9 cellular contexts compared by ENCODE assay signal in the genomic region with DNA sequence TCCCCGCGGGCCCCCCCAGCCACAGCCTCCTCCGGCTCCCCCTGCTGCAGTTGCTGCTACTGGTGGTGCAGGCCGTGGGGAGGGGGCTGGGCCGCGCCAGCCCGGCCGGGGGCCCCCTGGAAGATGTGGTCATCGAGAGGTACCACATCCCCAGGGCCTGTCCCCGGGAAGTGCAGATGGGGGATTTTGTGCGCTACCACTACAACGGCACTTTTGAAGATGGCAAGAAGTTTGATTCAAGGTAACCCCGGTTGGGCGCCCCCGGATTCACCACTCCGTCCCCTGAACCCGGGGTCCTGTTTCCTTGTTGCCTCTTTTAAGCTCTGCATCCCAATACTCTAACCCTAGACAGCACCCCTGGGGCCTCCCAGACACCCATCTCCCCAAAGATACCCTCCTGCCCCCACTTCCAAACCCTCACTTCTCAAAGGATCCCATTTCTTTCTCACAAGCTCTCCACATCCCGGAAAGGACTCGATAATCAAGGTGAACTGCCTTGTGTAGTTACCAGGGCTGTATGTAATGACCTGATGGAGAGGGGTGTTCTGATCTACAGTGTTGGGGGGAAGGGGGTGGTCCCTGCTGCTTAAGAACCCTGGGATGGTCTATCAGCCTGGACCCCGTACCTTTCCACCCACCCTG. TPM values are rescaled to one million over a fixed set of nuclear protein-coding genes. Genes with fewer than 3 reads are reported as not detected.
A peak's percentile ranks its signal among the peaks of the same experiment; 100 is the strongest.
DNase-seq lines count a peak whose midpoint lies in the region; ATAC-seq, FAIRE-seq and TF ChIP-seq lines count a peak whose summit lies in the region.
"Had no signal": no experiment of that assay in that cellular context is flagged by ENCODE, and none has a peak within 500 bp of the region (broad histone marks: within the 10 kb centered on the region; RNA-seq: fewer than 3 reads in every experiment).

No MANE protein-coding gene starts in this region.

- POLR2A ChIA-PET in HCT116 (lab: Charles Lee) (interaction anchor here (2.7 kb wide), 1 partner anchor 27 kb away, joined by 11 read pairs; a partner anchor contains a TSS), WTC11 (lab: Charles Lee) (interaction anchor here (1.0 to 4.3 kb wide), 4 partner anchors 28 to 124 kb away, joined by 3 to 62 read pairs (median 6); a partner anchor contains a TSS)

- no peak for FAIRE-seq in kidney (lab: Jason Lieb, UNC)

- H3K36me3 ChIP-seq in HCT116 (ENCODE audit: control insufficient read depth in 1 of 2, insufficient read depth in 2 of 2, low read length in 2 of 2) (no peaks in the 10 kb centered on the region; a peak in 1 of 4 replicates), hepatocyte (replicated peaks; ENCODE audit: insufficient read depth, low read depth) (no peaks in the 10 kb centered on the region), kidney (ENCODE audit: control insufficient read depth in 1 of 2, insufficient read depth in 2 of 2, low read length in 2 of 2) (no peaks in the 10 kb centered on the region)

- H4K20me1 ChIP-seq in HCT116 (ENCODE audit: insufficient read depth) (no peaks in the 10 kb centered on the region), hepatocyte (ENCODE audit: insufficient read depth, poor library complexity, severe bottlenecking) (peaks cover 7% of the 10 kb centered on the region)

- H3K9ac ChIP-seq in HCT116 (ENCODE audit: low read length) (peak overlapping the region; percentile 71), kidney (ENCODE audit: low read length in 2 of 2) (no peak overlapping the region)

- WGBS in hepatocyte (ENCODE audit: low lambda C conversion rate, missing lambda C conversion rate), result 2% methylated on average over 15 of the region's 20 CpGs

- H3K27me3 Mint-ChIP-seq in WTC11 (ENCODE audit: low read depth), result peaks cover 7% of the 10 kb centered on the region

- no peak for TF ChIP-seq POLR2A in HCT116 (IDR thresholded peaks at IDR 0.05; ENCODE audit: borderline replicate concordance, extremely low read depth, insufficient read depth, insufficient read length)

- DNase-seq in HCT116 (ENCODE audit: low read depth, low spot score) (no peak), WTC11 (ENCODE audit: low spot score) (no peak), hepatocyte (ENCODE audit: low spot score) (no peak), NCI-H128 (lab: John Stamatoyannopoulos, UW; ENCODE audit: unreplicated experiment) (no peak), kidney (no peak), NCI-H226 (no peak)

- H3K4me3 Mint-ChIP-seq in WTC11, result peak overlapping the region; percentile 98

- H3K27me3 ChIP-seq in HCT116 (ENCODE audit: insufficient read depth, low read length) (no peaks in the 10 kb centered on the region), hepatocyte (no peaks in the 10 kb centered on the region)

- RAD21 ChIA-PET in HCT116 (lab: Charles Lee; ENCODE audit: low non-redundant PET in 1 of 2, low total read pairs in 2 of 2, uncharacterized antibody in 2 of 2, unreplicated experiment in 2 of 2), result no interaction called here

- CTCF ChIA-PET in HCT116 (lab: Charles Lee) (no interaction called here), WTC11 (lab: Charles Lee) (interaction anchor here (0.8 to 4.6 kb wide), 6 partner anchors 11 to 100 kb away, joined by 3 to 91 read pairs (median 12); a partner anchor contains a TSS)

- H3K36me3 Mint-ChIP-seq in WTC11, result peaks cover 21% of the 10 kb centered on the region

- H3K9me3 ChIP-seq in HCT116 (ENCODE audit: control insufficient read depth in 1 of 2, insufficient read depth in 1 of 2, low read depth in 1 of 2, low read length in 2 of 2) (no peaks in the 10 kb centered on the region), hepatocyte (ENCODE audit: low read depth) (no peaks in the 10 kb centered on the region), kidney (ENCODE audit: control insufficient read depth in 1 of 2, low read length in 2 of 2) (no peaks in the 10 kb centered on the region)

- peaks cover 28% of the 10 kb centered on the region for H3K4me1 Mint-ChIP-seq in WTC11

- H2AFZ ChIP-seq in HCT116 (ENCODE audit: low read depth, low read length, poor library complexity, severe bottlenecking) (no peak overlapping the region), hepatocyte (peak overlapping the region; percentile 100)

- H3K79me2 ChIP-seq in HCT116 (ENCODE audit: insufficient read depth, low read length) (peaks cover 30% of the 10 kb centered on the region; the same call in 1 of the 2 replicates), hepatocyte (peaks cover 68% of the 10 kb centered on the region)

- H3K27ac ChIP-seq in HCT116 (ENCODE audit: low read depth, low read length) (peak overlapping the region; percentile 97), hepatocyte (peak overlapping the region; percentile 98), skin epidermis (peak overlapping the region in 19 of 21 experiments; percentile 10 to 87 (median 77)), kidney (ENCODE audit: low read depth in 2 of 2, low read length in 2 of 2) (no peak overlapping the region)

- no TSS peak for BruUV-seq in HCT116 (replicated peaks; lab: Mats Ljungman, UMichigan)

- no peak for TF ChIP-seq RAD21 in HCT116 (IDR thresholded peaks at IDR 0.05; ENCODE audit: low read depth)

- H3K9me2 ChIP-seq in HCT116 (ENCODE audit: insufficient read depth) (no peaks in the 10 kb centered on the region), hepatocyte (replicated peaks; ENCODE audit: insufficient read depth) (no peaks in the 10 kb centered on the region)

- H3K9me3 Mint-ChIP-seq in WTC11, result no peaks in the 10 kb centered on the region

- ATAC-seq in HCT116, result peak; percentile 0; the same call in 1 of the 2 replicates
- peak; percentile 2 for ATAC-seq in WTC11
- no peak for ATAC-seq in GM18873 (IDR thresholded peaks at IDR 0.05; ENCODE audit: low FRiP score, unreplicated experiment)

- TF ChIP-seq CTCF in HCT116 (IDR thresholded peaks at IDR 0.05 in 2 of 3, conservative IDR thresholded peaks at IDR 0.05 in 1 of 3; ENCODE audit: borderline replicate concordance in 1 of 3, insufficient read depth in 1 of 3, low read depth in 2 of 3, low read length in 2 of 3), result no peak
- TF ChIP-seq CTCF in WTC11 (IDR thresholded peaks at IDR 0.05), result no peak
- TF ChIP-seq CTCF in hepatocyte (IDR thresholded peaks at IDR 0.05; ENCODE audit: poor library complexity), result no peak
- no peak for TF ChIP-seq CTCF in kidney (IDR thresholded peaks at IDR 0.05; ENCODE audit: borderline replicate concordance, extremely low read depth, insufficient read depth)

- peaks cover 10 to 41% of the 10 kb centered on the region in 2 experiments; a peak in 3 of 4 replicates for H3K4me1 ChIP-seq in HCT116 (ENCODE audit: control insufficient read depth in 1 of 2, insufficient read depth in 2 of 2, low read length in 2 of 2)
- peaks cover 11% of the 10 kb centered on the region for H3K4me1 ChIP-seq in hepatocyte (ENCODE audit: insufficient read depth)
- peaks cover 13 to 21% of the 10 kb centered on the region in 2 donors for H3K4me1 ChIP-seq in kidney (ENCODE audit: control insufficient read depth in 1 of 2, insufficient read depth in 1 of 2, low read depth in 1 of 2, low read length in 2 of 2)

- H3K27ac Mint-ChIP-seq in WTC11, result peak overlapping the region; percentile 19; the same call in 1 of the 2 replicates

- peak overlapping the region; percentile 66 to 72 for H3K4me3 ChIP-seq in HCT116 (replicated peaks in 1 of 2; ENCODE audit: low read depth in 1 of 2, low read length in 2 of 2)
- peak overlapping the region; percentile 54 for H3K4me3 ChIP-seq in hepatocyte
- peak overlapping the region; percentile 38 to 84 (median 55) for H3K4me3 ChIP-seq in skin epidermis
- peak overlapping the region in 1 of 2 donors; percentile 74 for H3K4me3 ChIP-seq in kidney (ENCODE audit: low read length in 2 of 2)

- intact Hi-C loops in HCT116 (cut with micrococcal nuclease), result no loop called here
- intact Hi-C loops in kidney (cut with DNase I), result no loop called here

- peak overlapping the region; percentile 99 for H3K4me2 ChIP-seq in HCT116 (ENCODE audit: low read length)
- peak overlapping the region; percentile 95 for H3K4me2 ChIP-seq in hepatocyte

TF ChIP-seq in HCT116, 20 proteins besides CTCF, POLR2A, EP300 and RAD21:
- TF ChIP-seq CEBPB (IDR thresholded peaks at IDR 0.05; ENCODE audit: low read depth) (no peak), ZNF274 (IDR thresholded peaks at IDR 0.05; ENCODE audit: low read depth, low read length) (no peak), ZFX (IDR thresholded peaks at IDR 0.05) (peak; percentile 47; the same call in 1 of the 2 replicates), JUND (IDR thresholded peaks at IDR 0.05) (no peak)

TF ChIP-seq in WTC11, 78 proteins besides CTCF, POLR2A, EP300 and RAD21 (continues in another document):
- TF ChIP-seq GABPB1 (CRISPR knock-in tag; IDR thresholded peaks at IDR 0.05), result 0 out of 2 replicates have a peak, but pooled peaks have one; percentile 9
- TF ChIP-seq PRRX2 (CRISPR knock-in tag; IDR thresholded peaks at IDR 0.05), result no peak

RNA-seq across cellular contexts. Expression of a gene that starts 0.4 kb away (rescaled TPM):
- total RNA-seq in HCT116 (2021; ENCODE audit: unreplicated experiment) (78.5 TPM), WTC11 (2021) (227 to 243 TPM (median 232 TPM) in 3 replicates), hepatocyte (239 and 290 TPM in 2 replicates), kidney (38.3 TPM)
- polyA plus RNA-seq in HCT116 (2012), result 70.0 and 93.6 TPM in 2 replicates
- polyA plus RNA-seq in hepatocyte (88.0 and 92.0 TPM in 2 replicates), kidney (ENCODE audit: insufficient read depth, low read depth, low replicate concordance) (19.6 TPM)

RNA-seq across cellular contexts. Expression of a gene that starts 1.4 kb away (rescaled TPM):
- 23.4 TPM for total RNA-seq in HCT116 (2021; ENCODE audit: unreplicated experiment)
- 17.4 and 22.0 TPM in 2 replicates for polyA plus RNA-seq in HCT116 (2012)
- 32.1 to 34.6 TPM (median 33.5 TPM) in 3 replicates for total RNA-seq in WTC11 (2021)
- 62.6 and 66.2 TPM in 2 replicates for total RNA-seq in hepatocyte
- polyA plus RNA-seq in hepatocyte, result 109 and 110 TPM in 2 replicates
- 13.6 TPM for total RNA-seq in kidney
- polyA plus RNA-seq in kidney (ENCODE audit: insufficient read depth, low read depth, low replicate concordance), result 13.7 TPM

RNA-seq across cellular contexts. Expression of a gene that starts 22.9 kb away (rescaled TPM):
- total RNA-seq in HCT116 (2021; ENCODE audit: unreplicated experiment) (110 TPM), WTC11 (2021) (58.1 to 62.9 TPM (median 59.4 TPM) in 3 replicates), hepatocyte (47.7 and 51.8 TPM in 2 replicates), kidney (44.0 TPM)
- polyA plus RNA-seq in HCT116 (2012), result 83.7 and 114 TPM in 2 replicates
- polyA plus RNA-seq in hepatocyte (85.1 and 87.8 TPM in 2 replicates), kidney (ENCODE audit: insufficient read depth, low read depth, low replicate concordance) (88.0 TPM)

RNA-seq across cellular contexts. Expression of a gene that starts 24.5 kb away (rescaled TPM):
- total RNA-seq in HCT116 (2021; ENCODE audit: unreplicated experiment) (not detected), WTC11 (2021) (0.14 to 0.35 TPM (median 0.14 TPM) in 3 replicates), hepatocyte (0.43 TPM in 1 of 2 replicates, not detected in the other), kidney (0.28 TPM)
- 0.04 and 0.06 TPM in 2 replicates for polyA plus RNA-seq in HCT116 (2012)
- polyA plus RNA-seq in hepatocyte (not detected in 2 replicates), kidney (ENCODE audit: insufficient read depth, low read depth, low replicate concordance) (not detected)
- total RNA-seq: pulmonary artery endothelial cell had no signal

RNA-seq across cellular contexts. Expression of a gene that starts 26.6 kb away (rescaled TPM):
- total RNA-seq in HCT116 (2021; ENCODE audit: unreplicated experiment) (224 TPM), WTC11 (2021) (93.5 to 103 TPM (median 100 TPM) in 3 replicates), hepatocyte (162 and 209 TPM in 2 replicates), kidney (223 TPM)
- polyA plus RNA-seq in HCT116 (2012), result 322 and 372 TPM in 2 replicates
- polyA plus RNA-seq in hepatocyte (191 and 214 TPM in 2 replicates), kidney (ENCODE audit: insufficient read depth, low read depth, low replicate concordance) (148 TPM)

Comparison
In these comparisons a context has a peak if more than half of its experiments do, and no peak if none do; other contexts are left out.
1. H3K27ac ChIP-seq: peak in HCT116 (single experiment), hepatocyte (single experiment) and skin epidermis (19 of 21); none in kidney (0 of 2).